Comparison of ENCODE assay signal across 9 cellular contexts in genomic region chr7:106584914-106585759, GRCh38.
"Had no signal": no experiment of that assay in that cellular context is flagged by ENCODE, and none has a peak within 500 bp of the region (broad histone marks: within the 10 kb centered on the region; RNA-seq: fewer than 3 reads in every experiment).

No MANE protein-coding gene starts in this region.

- DNase-seq: GOT3, H7, HFFc6, IMR-90, KBM-7 had no signal

- H3K36me3 ChIP-seq: HAP-1 had no signal

- H3K27ac ChIP-seq: HL-60 had no signal

- ATAC-seq: HCT116, HepG2 had no signal

- H3K27ac Mint-ChIP-seq: HFFc6 had no signal

- H3K4me3 ChIP-seq: HAP-1 had no signal

- H3K9me3 Mint-ChIP-seq: HFFc6 had no signal

- H3K4me1 ChIP-seq: HAP-1 had no signal

- H3K4me3 Mint-ChIP-seq: HFFc6 had no signal
